ENCODE assay signal across 22 cellular contexts in the genomic region with DNA sequence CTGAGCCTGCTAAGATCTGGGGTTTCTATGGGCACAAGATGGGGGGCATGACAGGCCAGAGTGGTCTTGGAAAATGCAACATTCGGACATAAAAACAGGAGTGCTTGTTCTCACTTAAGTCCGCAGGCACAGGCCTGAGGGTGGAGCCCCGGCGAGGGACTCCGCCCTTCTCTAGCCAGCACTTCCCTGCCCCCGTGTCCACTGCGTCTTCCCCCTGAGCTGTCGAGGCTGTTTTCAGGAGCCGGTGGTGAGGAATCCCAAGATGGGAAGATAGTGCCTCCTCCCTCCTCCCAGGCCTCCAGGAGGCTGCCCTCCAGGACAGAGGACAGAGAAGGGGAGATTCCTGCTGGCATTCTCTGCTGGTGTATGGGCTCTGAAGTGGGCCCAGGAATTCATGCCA.
"Had no signal": no experiment of that assay in that cellular context is flagged by ENCODE, and none has a peak within 500 bp of the region (broad histone marks: within the 10 kb centered on the region; RNA-seq: fewer than 3 reads in every experiment).

No MANE protein-coding gene starts in this region.

- DNase-seq: Karpas-422, KG1, MG63, NCI-H1092, NCI-H1105 treated with DMSO at 0.1 percent for 48 hours, NCI-H1417 treated with DMSO at 0.1 percent for 48 hours, NCI-H146, NCI-H1694 treated with DMSO at 0.1 percent for 48 hours, NCI-H1930, NCI-H2081, NCI-H2107, NCI-H2227 treated with DMSO at 0.1 percent for 48 hours, NCI-H446, NCI-H510A, NCI-H524 treated with DMSO at 0.1 percent for 48 hours, NCI-H69, NCI-H774, Right ventricle myocardium superior, RPMI8226, SIG-M5 had no signal

- H3K9me3 ChIP-seq: MG63, SJSA1 had no signal

- H3K36me3 ChIP-seq: MG63, SJSA1 had no signal

- H3K27me3 ChIP-seq: MG63, SJSA1 had no signal

- H3K4me3 ChIP-seq: MG63, SJSA1, SK-N-MC had no signal

- H3K27ac ChIP-seq: SJSA1, SK-N-MC had no signal
